Comparison of ENCODE assay signal across 8 cellular contexts in the genomic region with DNA sequence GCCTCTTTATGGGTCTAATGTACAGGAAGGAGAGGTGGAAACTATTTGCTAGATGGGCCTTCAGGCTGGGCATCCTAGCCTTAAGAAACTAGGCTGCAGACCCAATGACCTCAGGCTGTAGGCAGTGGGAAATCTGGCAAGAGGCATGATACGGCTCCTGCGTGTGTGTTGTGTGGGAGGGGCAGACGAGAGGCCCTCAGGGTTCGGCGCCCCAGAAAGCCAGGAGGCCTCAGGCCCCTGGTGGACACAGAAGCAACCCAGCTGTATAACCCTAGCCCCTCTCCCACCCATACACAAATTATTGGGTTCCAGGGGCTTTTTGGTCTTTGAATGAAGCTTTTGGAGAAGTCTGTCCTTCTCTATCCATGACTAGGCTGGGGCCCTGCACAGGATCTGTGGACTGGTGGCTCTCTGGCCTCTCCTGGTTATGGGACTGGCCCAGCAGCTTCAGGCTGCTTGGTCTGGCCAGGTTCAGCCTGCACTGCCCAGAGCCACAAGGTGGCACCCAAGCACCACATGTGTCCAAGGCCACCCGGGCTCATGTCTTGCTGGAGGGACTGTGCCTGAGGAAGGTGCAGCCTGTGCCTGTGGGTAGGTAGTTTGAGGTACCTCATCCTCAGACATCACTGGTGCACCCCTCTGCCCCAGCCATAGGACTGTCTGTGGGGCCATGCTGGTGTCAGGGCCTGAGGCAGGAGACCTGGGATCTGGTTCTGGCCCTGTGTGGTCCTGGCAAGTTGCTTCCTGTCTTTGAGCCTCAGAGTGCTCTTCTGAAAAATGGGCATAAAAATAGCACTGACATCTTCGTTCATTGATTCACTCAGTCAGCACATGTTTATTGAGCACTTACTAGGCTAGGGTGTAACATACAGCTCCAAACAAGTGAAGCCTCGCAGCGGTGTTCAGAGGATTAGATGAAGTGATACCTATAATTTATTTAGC.
DNase-seq lines count a peak whose midpoint lies in the region; ATAC-seq and TF ChIP-seq lines count a peak whose summit lies in the region.

No MANE protein-coding gene starts in this region.

- peak; percentile 83 for DNase-seq in Calu3
- peak; percentile 28 for DNase-seq in NCI-H748 treated with DMSO at 0.1 percent for 48 hours (lab: John Stamatoyannopoulos, UW)
- peak; percentile 25 for DNase-seq in amniotic stem cell (lab: John Stamatoyannopoulos, UW)
- peak; percentile 85 for DNase-seq in hepatocyte (ENCODE audit: low spot score)
- DNase-seq in stimulated activated CD4-positive, alpha-beta T cell treated with anti-CD3 and anti-CD28 coated beads, Interleukin-4, amount 100 ng/mL, for 24 hours, result peak; percentile 14
- no peak for DNase-seq in cerebellar nuclear complex (lab: John Stamatoyannopoulos, UW)

- no peak overlapping the region for H3K27ac ChIP-seq in hepatocyte

- no peaks in the 10 kb centered on the region for H3K4me1 ChIP-seq in hepatocyte (ENCODE audit: insufficient read depth)

- H3K27me3 ChIP-seq in hepatocyte, result no peaks in the 10 kb centered on the region

- no peaks in the 10 kb centered on the region for H3K27me3 Mint-ChIP-seq in Calu3 (ENCODE audit: unreplicated experiment)

- no peaks in the 10 kb centered on the region for H3K9me3 ChIP-seq in hepatocyte (ENCODE audit: low read depth)

- H3K36me3 ChIP-seq in hepatocyte (replicated peaks; ENCODE audit: insufficient read depth, low read depth), result no peaks in the 10 kb centered on the region

- H3K4me1 Mint-ChIP-seq in Calu3 (ENCODE audit: low read depth, unreplicated experiment), result no peaks in the 10 kb centered on the region

- intact Hi-C loops in Calu3 (cut with micrococcal nuclease; ENCODE audit: unreplicated experiment), result no loop called here

- peak; percentile 73 for ATAC-seq in GM18868 (IDR thresholded peaks at IDR 0.05; ENCODE audit: unreplicated experiment)
- ATAC-seq in HG03139 (IDR thresholded peaks at IDR 0.05; ENCODE audit: unreplicated experiment), result peak; percentile 66

- no peak overlapping the region for H3K4me2 ChIP-seq in hepatocyte

- no TSS peak for BruUV-seq in Calu3 (replicated peaks; lab: Mats Ljungman, UMichigan)

- H3K36me3 Mint-ChIP-seq in Calu3 (ENCODE audit: insufficient read depth, unreplicated experiment), result peaks cover 7% of the 10 kb centered on the region

- 67% methylated on average over 9 of the region's 9 CpGs for WGBS in hepatocyte (ENCODE audit: low lambda C conversion rate, missing lambda C conversion rate)

- no peak overlapping the region for H3K27ac Mint-ChIP-seq in Calu3 (ENCODE audit: unreplicated experiment)

- no peaks in the 10 kb centered on the region for H3K9me2 ChIP-seq in hepatocyte (replicated peaks; ENCODE audit: insufficient read depth)

- H3K79me2 ChIP-seq in hepatocyte, result no peaks in the 10 kb centered on the region

- no peaks in the 10 kb centered on the region for H4K20me1 ChIP-seq in hepatocyte (ENCODE audit: insufficient read depth, poor library complexity, severe bottlenecking)

- H2AFZ ChIP-seq in hepatocyte, result no peak overlapping the region

- TF ChIP-seq CTCF in Calu3 (IDR thresholded peaks at IDR 0.05; ENCODE audit: unreplicated experiment), result peak; percentile 89
- TF ChIP-seq CTCF in hepatocyte (IDR thresholded peaks at IDR 0.05; ENCODE audit: poor library complexity), result peak; percentile 59

- CTCF ChIA-PET in Calu3 (lab: Charles Lee), result interaction anchor here (0.6 to 0.7 kb wide), 3 partner anchors 357 to 426 kb away, joined by 3 to 4 read pairs (median 4); partner anchors contain the start of gene TRIM68

- no peak overlapping the region for H3K4me3 Mint-ChIP-seq in Calu3 (ENCODE audit: low read depth, unreplicated experiment)

- H3K4me3 ChIP-seq in hepatocyte, result no peak overlapping the region

- H3K9me3 Mint-ChIP-seq in Calu3 (ENCODE audit: low read depth, unreplicated experiment), result no peaks in the 10 kb centered on the region

Comparison
In these comparisons a context has a peak if more than half of its experiments do, and no peak if none do; other contexts are left out.
1. DNase-seq: peak in Calu3 (single experiment), NCI-H748 treated with DMSO at 0.1 percent for 48 hours (single experiment), amniotic stem cell (single experiment), hepatocyte (single experiment) and stimulated activated CD4-positive, alpha-beta T cell treated with anti-CD3 and anti-CD28 coated beads, Interleukin-4, amount 100 ng/mL, for 24 hours (single experiment); none in cerebellar nuclear complex (0 of 2).